In the genomic region with DNA sequence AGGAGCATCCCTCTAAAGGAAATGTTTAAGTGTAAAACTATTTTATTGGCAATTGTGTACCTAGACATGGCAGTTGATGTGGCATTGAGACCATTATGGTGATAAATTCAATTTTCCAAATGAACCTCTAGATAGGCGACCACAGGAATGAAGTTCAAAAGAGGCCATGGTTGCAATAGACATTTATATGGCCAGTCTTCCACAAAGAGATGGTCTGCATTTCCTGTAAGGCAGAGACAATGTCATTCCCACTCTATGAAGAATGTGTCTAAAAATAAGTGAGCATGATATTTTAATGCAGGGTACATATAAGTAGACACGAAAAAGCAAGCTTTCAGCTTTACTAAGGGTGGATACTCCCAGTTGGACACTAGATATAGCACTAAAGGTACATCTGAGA, we compare ENCODE assay signal across 30 cellular contexts. TPM values are rescaled to one million over a fixed set of nuclear protein-coding genes. Genes with fewer than 3 reads are reported as not detected.
"Had no signal": no experiment of that assay in that cellular context is flagged by ENCODE, and none has a peak within 500 bp of the region (broad histone marks: within the 10 kb centered on the region; RNA-seq: fewer than 3 reads in every experiment).

No MANE protein-coding gene starts in this region.

- H3K4me3 Mint-ChIP-seq: dendritic cell treated with granulocyte-macrophage colony-stimulating factor and Interleukin-4, amounts not matched to agents 40 ng/mL and 50 ng/mL, for 4 days; memory B cell; naive B cell; nephron progenitor cell; stimulated activated naive B cell treated with anti-CD40 and anti-IgM and Interleukin-4, amounts not matched to agents 10 μg/mL and 1 μg/mL and 100 μg/mL, for 72 hours had no signal

- H3K27ac ChIP-seq: colonic mucosa, esophagus muscularis mucosa, foreskin keratinocyte, gastroesophageal sphincter, heart left ventricle, hepatocyte, psoas muscle, sigmoid colon, skin epidermis, spleen, stomach, thyroid gland, vagina had no signal

- H3K27ac Mint-ChIP-seq: dendritic cell treated with granulocyte-macrophage colony-stimulating factor and Interleukin-4, amounts not matched to agents 40 ng/mL and 50 ng/mL, for 4 days; memory B cell; naive B cell; nephron progenitor cell; stimulated activated naive B cell treated with anti-CD40 and anti-IgM and Interleukin-4, amounts not matched to agents 10 μg/mL and 1 μg/mL and 100 μg/mL, for 72 hours had no signal

- H3K4me3 ChIP-seq: colonic mucosa, esophagus muscularis mucosa, gastroesophageal sphincter, heart left ventricle, hepatocyte, lung, psoas muscle, sigmoid colon, skin epidermis, spleen, stomach, thyroid gland, vagina had no signal

- H3K9me3 ChIP-seq: colonic mucosa, esophagus muscularis mucosa, gastroesophageal sphincter, heart left ventricle, psoas muscle, sigmoid colon, spleen, stomach, thyroid gland, vagina had no signal

- H3K9me3 Mint-ChIP-seq: dendritic cell treated with granulocyte-macrophage colony-stimulating factor and Interleukin-4, amounts not matched to agents 40 ng/mL and 50 ng/mL, for 4 days; memory B cell; naive B cell; nephron progenitor cell; stimulated activated naive B cell treated with anti-CD40 and anti-IgM and Interleukin-4, amounts not matched to agents 10 μg/mL and 1 μg/mL and 100 μg/mL, for 72 hours had no signal

- DNase-seq: colonic mucosa; effector memory CD4-positive, alpha-beta T cell; foreskin keratinocyte; heart left ventricle; kidney; naive B cell; nephron progenitor cell; nucleus accumbens; psoas muscle; right cardiac atrium; sigmoid colon; spleen; stimulated activated naive B cell treated with anti-CD40 and anti-IgM and Interleukin-4, amounts not matched to agents 10 μg/mL and 1 μg/mL and 100 μg/mL, for 72 hours; stomach; thyroid gland; trophoblast cell had no signal

- H3K27me3 Mint-ChIP-seq: dendritic cell treated with granulocyte-macrophage colony-stimulating factor and Interleukin-4, amounts not matched to agents 40 ng/mL and 50 ng/mL, for 4 days; memory B cell; naive B cell; stimulated activated naive B cell treated with anti-CD40 and anti-IgM and Interleukin-4, amounts not matched to agents 10 μg/mL and 1 μg/mL and 100 μg/mL, for 72 hours had no signal

- H3K4me1 Mint-ChIP-seq: memory B cell; naive B cell; nephron progenitor cell; stimulated activated naive B cell treated with anti-CD40 and anti-IgM and Interleukin-4, amounts not matched to agents 10 μg/mL and 1 μg/mL and 100 μg/mL, for 72 hours had no signal

- H3K4me2 ChIP-seq: hepatocyte had no signal

- ATAC-seq: foreskin keratinocyte; gastroesophageal sphincter; heart left ventricle; left lobe of liver; psoas muscle; right cardiac atrium; stimulated activated naive B cell treated with anti-CD40 and anti-IgM and Interleukin-4, amounts not matched to agents 10 μg/mL and 1 μg/mL and 100 μg/mL, for 72 hours had no signal

- H3K36me3 ChIP-seq: colonic mucosa, esophagus muscularis mucosa, gastroesophageal sphincter, heart left ventricle, sigmoid colon, spleen, stomach, thyroid gland, vagina had no signal

- H3K36me3 Mint-ChIP-seq: memory B cell; naive B cell; stimulated activated naive B cell treated with anti-CD40 and anti-IgM and Interleukin-4, amounts not matched to agents 10 μg/mL and 1 μg/mL and 100 μg/mL, for 72 hours had no signal

- H3K4me1 ChIP-seq: colonic mucosa, esophagus muscularis mucosa, foreskin keratinocyte, gastroesophageal sphincter, heart left ventricle, psoas muscle, sigmoid colon, thyroid gland, vagina had no signal

- H3K79me2 ChIP-seq: hepatocyte had no signal

- H2AFZ ChIP-seq: hepatocyte had no signal

- H3K27me3 ChIP-seq: colonic mucosa, esophagus muscularis mucosa, gastroesophageal sphincter, heart left ventricle, hepatocyte, sigmoid colon, spleen, stomach, thyroid gland, vagina had no signal

RNA-seq across cellular contexts. Expression of gene THEMIS, which starts 40.9 kb away (rescaled TPM):
- total RNA-seq: endothelial cell of umbilical vein, epithelial cell of proximal tubule, fibroblast of lung, foreskin keratinocyte, hepatocyte, osteocyte, renal cortical epithelial cell had no signal
- polyA plus RNA-seq: endothelial cell of umbilical vein, fibroblast of lung, foreskin keratinocyte, hepatocyte, right cardiac atrium had no signal
